ENCODE assay signal across 10 cellular contexts in the genomic region with DNA sequence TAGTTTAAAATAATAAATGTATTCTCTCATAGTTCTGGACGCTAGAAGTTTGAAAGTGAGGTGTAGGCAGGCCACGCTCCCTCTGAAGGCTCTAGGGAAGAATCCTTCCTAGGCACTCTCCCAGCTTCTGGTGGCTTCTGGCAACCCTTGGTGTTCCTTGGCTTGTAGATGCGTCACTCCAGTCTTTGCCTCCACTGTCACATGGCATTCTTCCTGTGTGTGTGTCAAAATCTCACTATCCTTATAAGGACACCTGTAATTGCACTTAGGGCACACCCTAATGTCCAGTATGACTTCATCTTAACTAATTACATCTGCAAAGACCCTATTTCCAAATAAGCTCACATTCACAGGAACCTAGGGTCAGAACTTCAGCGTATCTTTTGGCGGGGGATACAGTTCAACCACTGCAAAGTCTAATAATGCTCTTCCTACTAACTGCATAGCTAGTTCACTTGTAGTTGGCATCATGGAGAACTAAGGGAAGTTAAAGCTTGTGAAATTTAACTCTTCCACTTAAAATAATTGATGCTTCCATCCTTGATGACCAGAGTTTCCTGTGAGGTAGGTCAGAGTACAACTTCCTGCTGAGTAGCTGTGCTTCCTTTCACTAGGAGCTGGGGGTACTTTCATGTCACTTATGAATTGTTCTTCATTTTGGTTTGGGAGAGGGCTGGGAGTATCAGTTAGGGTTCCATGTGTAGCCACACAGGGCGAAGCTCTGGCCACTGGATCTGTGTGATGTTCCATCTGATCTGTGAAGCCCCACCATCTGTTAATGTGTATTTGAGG. TPM values are rescaled to one million over a fixed set of nuclear protein-coding genes. Genes with fewer than 3 reads are reported as not detected.
DNase-seq lines count a peak whose midpoint lies in the region; ATAC-seq, FAIRE-seq and TF ChIP-seq lines count a peak whose summit lies in the region.
"Had no signal": no experiment of that assay in that cellular context is flagged by ENCODE, and none has a peak within 500 bp of the region (broad histone marks: within the 10 kb centered on the region; RNA-seq: fewer than 3 reads in every experiment).

No MANE protein-coding gene starts in this region.

- WGBS in suprapubic skin = 63% methylated on average over 6 of the region's 6 CpGs

- H3K4me3 ChIP-seq in kidney (ENCODE audit: low read length in 2 of 2) = no peak overlapping the region
- H3K4me3 ChIP-seq in suprapubic skin = no peak overlapping the region

- peaks cover 6 to 10% of the 10 kb centered on the region in 2 donors for H3K4me1 ChIP-seq in kidney (ENCODE audit: control insufficient read depth in 1 of 2, insufficient read depth in 1 of 2, low read depth in 1 of 2, low read length in 2 of 2)
- peaks cover 52% of the 10 kb centered on the region for H3K4me1 ChIP-seq in suprapubic skin

- no peaks in the 10 kb centered on the region for H3K9me3 Mint-ChIP-seq in chondrocyte (ENCODE audit: low read depth)
- H3K9me3 Mint-ChIP-seq: T-helper 2 cell treated with Interferon-gamma antibody and Interleukin-4, amounts not matched to agents 5 μg/mL and 100 μg/mL, for 36 hours had no signal

- H3K27me3 Mint-ChIP-seq in chondrocyte (ENCODE audit: low read depth) = no peaks in the 10 kb centered on the region

- H3K36me3 Mint-ChIP-seq in chondrocyte (ENCODE audit: low read depth) = peaks cover 36% of the 10 kb centered on the region

- FAIRE-seq in kidney (lab: Jason Lieb, UNC) = no peak

- intact Hi-C loops in kidney (cut with DNase I) = no loop called here

- no peaks in the 10 kb centered on the region for H3K9me3 ChIP-seq in kidney (ENCODE audit: control insufficient read depth in 1 of 2, low read length in 2 of 2)
- H3K9me3 ChIP-seq in suprapubic skin = no peaks in the 10 kb centered on the region

- H3K27me3 ChIP-seq in suprapubic skin = no peaks in the 10 kb centered on the region

- TF ChIP-seq CTCF in chondrocyte (IDR thresholded peaks at IDR 0.05) (no peak), kidney (IDR thresholded peaks at IDR 0.05; ENCODE audit: borderline replicate concordance, extremely low read depth, insufficient read depth) (no peak), suprapubic skin (IDR thresholded peaks at IDR 0.05) (no peak)

- peaks cover 7 to 23% of the 10 kb centered on the region in 2 donors for H3K36me3 ChIP-seq in kidney (ENCODE audit: control insufficient read depth in 1 of 2, insufficient read depth in 2 of 2, low read length in 2 of 2)
- peaks cover 26% of the 10 kb centered on the region for H3K36me3 ChIP-seq in suprapubic skin

- no peak overlapping the region for H3K4me3 Mint-ChIP-seq in chondrocyte (ENCODE audit: unreplicated experiment)
- H3K4me3 Mint-ChIP-seq: T-helper 2 cell treated with Interferon-gamma antibody and Interleukin-4, amounts not matched to agents 5 μg/mL and 100 μg/mL, for 36 hours had no signal

- no peak for TF ChIP-seq EP300 in suprapubic skin (IDR thresholded peaks at IDR 0.05)

- DNase-seq in RPMI7951 (ENCODE audit: low read depth) = peak; percentile 31
- DNase-seq in chondrocyte (ENCODE audit: low spot score) = no peak
- peak; percentile 22 for DNase-seq in kidney
- DNase-seq in suprapubic skin (ENCODE audit: low spot score in 2 of 2) = no peak
- DNase-seq in NCI-H226 = no peak
- DNase-seq: effector memory CD4-positive, alpha-beta T cell; EL had no signal

- H3K27ac Mint-ChIP-seq in chondrocyte (ENCODE audit: unreplicated experiment) = peak overlapping the region; percentile 60
- H3K27ac Mint-ChIP-seq: T-helper 2 cell treated with Interferon-gamma antibody and Interleukin-4, amounts not matched to agents 5 μg/mL and 100 μg/mL, for 36 hours had no signal

- H3K4me1 Mint-ChIP-seq in chondrocyte (ENCODE audit: low read depth) = peaks cover 59% of the 10 kb centered on the region

- H3K27ac ChIP-seq in kidney (ENCODE audit: low read depth in 2 of 2, low read length in 2 of 2) = peak overlapping the region in 1 of 2 donors; percentile 49
- H3K27ac ChIP-seq in suprapubic skin = peak overlapping the region; percentile 70

- H3K9ac ChIP-seq in kidney (ENCODE audit: low read length in 2 of 2) = no peak overlapping the region

- ATAC-seq in GM19467 (IDR thresholded peaks at IDR 0.05; ENCODE audit: unreplicated experiment) (no peak), HG03135 (IDR thresholded peaks at IDR 0.05; ENCODE audit: unreplicated experiment) (no peak)

- no peak for TF ChIP-seq POLR2A in suprapubic skin (IDR thresholded peaks at IDR 0.05)

RNA-seq across cellular contexts. Expression of a gene that starts 10.4 kb away (rescaled TPM):
- total RNA-seq in RPMI7951 (2014; rRNA removed; shearing (Covaris generic)) = 170 and 176 TPM in 2 replicates
- total RNA-seq in chondrocyte (179 to 223 TPM (median 218 TPM) in 3 replicates), kidney (274 TPM), suprapubic skin (10 to 100 TPM; 52.9 to 76.6 (median 66.4) TPM)
- polyA plus RNA-seq in kidney (ENCODE audit: insufficient read depth, low read depth, low replicate concordance) = 82.0 TPM

Comparison
In these comparisons a context has a peak if more than half of its experiments do, and no peak if none do; other contexts are left out.
1. DNase-seq: peak in RPMI7951 (single experiment) and kidney (single experiment); none in chondrocyte (single experiment), suprapubic skin (0 of 2) and NCI-H226 (single experiment).